In the genomic region with DNA sequence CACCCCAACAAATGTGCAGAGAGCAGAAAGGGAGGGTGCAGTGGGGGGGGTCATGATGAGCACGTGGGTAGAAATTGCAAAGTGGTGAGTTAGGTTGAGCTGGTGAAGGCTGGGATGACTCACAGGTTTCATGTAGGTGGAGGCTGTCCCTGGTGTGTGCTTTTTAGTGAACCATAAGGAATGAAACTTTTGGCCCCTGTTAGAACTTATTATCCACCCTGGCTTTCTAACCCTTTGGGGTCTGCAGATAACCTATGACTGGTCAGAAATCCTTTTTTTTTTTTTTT, we compare ENCODE assay signal across 8 cellular contexts. TPM values are rescaled to one million over a fixed set of nuclear protein-coding genes. Genes with fewer than 3 reads are reported as not detected.
DNase-seq lines count a peak whose midpoint lies in the region; ATAC-seq and TF ChIP-seq lines count a peak whose summit lies in the region.

No MANE protein-coding gene starts in this region.

- CTCF ChIA-PET in activated B cell treated with CpG ODN at 0.5 μM for 24 hours (lab: Charles Lee) = interaction anchor here (0.8 to 1.0 kb wide), 2 partner anchors 50 to 62 kb away, joined by 3 read pairs; no protein-coding TSS in a partner anchor

- POLR2A ChIA-PET in activated B cell treated with CpG ODN at 0.5 μM for 24 hours (lab: Charles Lee) = interaction anchor here (0.7 to 1.1 kb wide), 2 partner anchors 17 to 116 kb away, joined by 3 to 5 read pairs; a partner anchor contains a TSS

- H3K4me3 Mint-ChIP-seq in activated B cell treated with CpG ODN at 0.5 μM for 24 hours = no peak overlapping the region

- no peaks in the 10 kb centered on the region for H3K27me3 Mint-ChIP-seq in activated B cell treated with CpG ODN at 0.5 μM for 24 hours

- H3K9me3 Mint-ChIP-seq in activated B cell treated with CpG ODN at 0.5 μM for 24 hours = no peaks in the 10 kb centered on the region

- no peak overlapping the region for H3K27ac Mint-ChIP-seq in activated B cell treated with CpG ODN at 0.5 μM for 24 hours

- TF ChIP-seq CTCF in activated B cell treated with CpG ODN at 0.5 μM for 24 hours (IDR thresholded peaks at IDR 0.05) = no peak

- intact Hi-C loops in Right ventricle myocardium superior (cut with DNase I) (no loop called here), Right ventricle myocardium inferior (cut with DNase I) (no loop called here), activated B cell treated with CpG ODN at 0.5 μM for 24 hours (cut with micrococcal nuclease) (no loop called here), sciatic nerve (cut with DNase I) (no loop called here)

- peaks cover 6% of the 10 kb centered on the region for H3K4me1 Mint-ChIP-seq in activated B cell treated with CpG ODN at 0.5 μM for 24 hours

- DNase-seq in Right ventricle myocardium superior (no peak), Right ventricle myocardium inferior (ENCODE audit: missing footprints) (no peak), activated B cell treated with CpG ODN at 0.5 μM for 24 hours (no peak), fibroblast of peridontal ligament (ENCODE audit: extremely low read depth) (peak; percentile 79), sciatic nerve (ENCODE audit: low spot score) (no peak)
- peak; percentile 27 to 59 for DNase-seq in stimulated activated CD4-positive, alpha-beta T cell treated with anti-CD3 and anti-CD28 coated beads, Interleukin-4, amount 100 ng/mL, for 4 hours

- H3K36me3 Mint-ChIP-seq in activated B cell treated with CpG ODN at 0.5 μM for 24 hours (ENCODE audit: low read depth) = peaks cover 71% of the 10 kb centered on the region

- ATAC-seq in Right ventricle myocardium superior (ENCODE audit: poor library complexity) (peak; percentile 20), Right ventricle myocardium inferior (no peak), activated B cell treated with CpG ODN at 0.5 μM for 24 hours (ENCODE audit: low read depth) (peak; percentile 68), sciatic nerve (no peak), HG03108 (IDR thresholded peaks at IDR 0.05; ENCODE audit: unreplicated experiment) (no peak), GM19467 (IDR thresholded peaks at IDR 0.05; ENCODE audit: unreplicated experiment) (no peak)

RNA-seq across cellular contexts. Expression of a gene that starts 46.9 kb away (rescaled TPM):
- 14.1 TPM for total RNA-seq in Right ventricle myocardium superior
- 17.9 TPM for total RNA-seq in Right ventricle myocardium inferior
- 31.2 and 33.9 TPM in 2 replicates for total RNA-seq in activated B cell treated with CpG ODN at 0.5 μM for 24 hours
- total RNA-seq in sciatic nerve = 15.6 TPM

Comparison
In these comparisons a context has a peak if more than half of its experiments do, and no peak if none do; other contexts are left out.
1. ATAC-seq: peak in Right ventricle myocardium superior (single experiment) and activated B cell treated with CpG ODN at 0.5 μM for 24 hours (single experiment); none in Right ventricle myocardium inferior (single experiment), sciatic nerve (single experiment), HG03108 (single experiment) and GM19467 (single experiment).
2. DNase-seq: peak in fibroblast of peridontal ligament (single experiment) and stimulated activated CD4-positive, alpha-beta T cell treated with anti-CD3 and anti-CD28 coated beads, Interleukin-4, amount 100 ng/mL, for 4 hours (2 of 2); none in Right ventricle myocardium superior (single experiment), Right ventricle myocardium inferior (single experiment), activated B cell treated with CpG ODN at 0.5 μM for 24 hours (single experiment) and sciatic nerve (single experiment).